18 cellular contexts compared by ENCODE assay signal in the genomic region with DNA sequence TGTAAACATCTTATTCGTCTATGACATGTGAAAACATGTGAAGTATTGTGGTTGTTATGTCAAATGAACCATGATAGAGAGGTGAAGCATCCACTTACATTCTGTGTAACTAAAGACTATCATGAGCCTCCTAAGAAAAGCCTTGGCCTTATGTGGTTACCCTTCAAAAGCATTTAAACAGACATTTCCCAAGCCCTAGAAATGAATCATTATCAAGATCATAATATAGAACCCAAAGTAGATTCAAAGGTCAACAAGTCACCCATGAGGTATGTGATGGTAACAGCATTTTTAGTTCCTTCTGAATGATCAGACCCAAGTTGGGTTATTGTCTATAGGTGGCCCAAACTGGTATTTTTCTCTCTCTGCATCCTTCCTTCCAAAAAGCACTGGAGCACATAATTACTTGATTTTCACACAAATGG.
DNase-seq lines count a peak whose midpoint lies in the region; ATAC-seq lines count a peak whose summit lies in the region.
"Had no signal": no experiment of that assay in that cellular context is flagged by ENCODE, and none has a peak within 500 bp of the region (broad histone marks: within the 10 kb centered on the region; RNA-seq: fewer than 3 reads in every experiment).

No MANE protein-coding gene starts in this region.

- H3K4me3 ChIP-seq in SK-N-MC (no peak overlapping the region), neuronal stem cell (ENCODE audit: low read length in 2 of 2) (no peak overlapping the region)
- H3K4me3 ChIP-seq: colonic mucosa, left lung, mucosa of descending colon, thyroid gland had no signal

- H2BK5ac ChIP-seq in neuronal stem cell (ENCODE audit: low read length) = no peak overlapping the region

- H2AK5ac ChIP-seq in neuronal stem cell (ENCODE audit: low read depth, low read length) = no peak overlapping the region

- H2BK12ac ChIP-seq in neuronal stem cell (ENCODE audit: low read length) = no peak overlapping the region

- peaks cover 0 to 11% of the 10 kb centered on the region in 2 donors for H3K4me1 ChIP-seq in neuronal stem cell (ENCODE audit: control insufficient read depth in 2 of 2, insufficient read depth in 1 of 2, low read depth in 1 of 2, low read length in 2 of 2)
- H3K4me1 ChIP-seq: colonic mucosa, left lung, thyroid gland had no signal

- ATAC-seq in left cardiac atrium = no peak
- ATAC-seq: left lung, mucosa of descending colon, T-cell had no signal

- H3K9ac ChIP-seq in SK-N-MC (ENCODE audit: insufficient read length) (no peak overlapping the region), neuronal stem cell (ENCODE audit: low read depth, low read length, poor library complexity) (no peak overlapping the region)

- no peak overlapping the region for H2BK15ac ChIP-seq in neuronal stem cell (ENCODE audit: low read length)

- intact Hi-C loops in left cardiac atrium (cut with DNase I) = no loop called here

- H3K14ac ChIP-seq in neuronal stem cell (ENCODE audit: low read length) = no peak overlapping the region

- DNase-seq in NCI-H526 treated with DMSO at 0.1 percent for 48 hours (lab: John Stamatoyannopoulos, UW) (peak; percentile 5), NCI-H526 (lab: John Stamatoyannopoulos, UW) (no peak), NCI-H2029 treated with DMSO at 0.1 percent for 48 hours (lab: John Stamatoyannopoulos, UW) (peak; percentile 40), SK-N-MC (ENCODE audit: low read depth, low spot score) (no peak), left kidney (ENCODE audit: low read depth, low spot score) (peak; percentile 78), left cardiac atrium (no peak), neuronal stem cell (ENCODE audit: low spot score) (no peak), retina (no peak)
- DNase-seq: activated CD4-positive, alpha-beta T cell treated with anti-CD3 and anti-CD28 coated beads, Interleukin-2, amount 50 U/mL, for 1 hour; activated naive CD4-positive, alpha-beta T cell; C1 segment of cervical spinal cord; colonic mucosa; foreskin melanocyte; left lung; mucosa of descending colon; NCI-H2081; T-cell; thyroid gland had no signal

- no peak overlapping the region for H3K18ac ChIP-seq in neuronal stem cell (ENCODE audit: low read length)

- H3K27ac ChIP-seq in SK-N-MC (peak overlapping the region; percentile 71; the same call in 1 of the 2 replicates), neuronal stem cell (replicated peaks; ENCODE audit: low read length) (no peak overlapping the region)
- H3K27ac ChIP-seq: colonic mucosa, left lung, thyroid gland had no signal

- H4K8ac ChIP-seq in neuronal stem cell (ENCODE audit: low read depth, low read length) = no peak overlapping the region

- H3K36me3 ChIP-seq in SK-N-MC (ENCODE audit: insufficient read depth, low read length) = no peaks in the 10 kb centered on the region
- H3K36me3 ChIP-seq in neuronal stem cell (replicated peaks in 1 of 2; ENCODE audit: control insufficient read depth in 2 of 2, insufficient read depth in 2 of 2, low read length in 2 of 2) = no peaks in the 10 kb centered on the region
- H3K36me3 ChIP-seq: colonic mucosa, left lung, thyroid gland had no signal

- H2BK120ac ChIP-seq in neuronal stem cell (ENCODE audit: low read depth, low read length) = no peak overlapping the region

- H3K79me1 ChIP-seq in neuronal stem cell (ENCODE audit: low read depth, low read length) = no peaks in the 10 kb centered on the region

- H4K91ac ChIP-seq in neuronal stem cell (ENCODE audit: low read depth, low read length, poor library complexity) = no peak overlapping the region

- H3K4ac ChIP-seq in neuronal stem cell (ENCODE audit: low read length) = no peak overlapping the region

- H3K23ac ChIP-seq in neuronal stem cell (ENCODE audit: low read depth, low read length, poor library complexity) = no peak overlapping the region

- no peaks in the 10 kb centered on the region for H3K9me3 ChIP-seq in SK-N-MC (ENCODE audit: low read depth, low read length)
- no peaks in the 10 kb centered on the region for H3K9me3 ChIP-seq in neuronal stem cell (replicated peaks in 1 of 2; ENCODE audit: control insufficient read depth in 2 of 2, insufficient read depth in 1 of 2, low read depth in 1 of 2, low read length in 2 of 2)
- H3K9me3 ChIP-seq: colonic mucosa, left lung, mucosa of descending colon, thyroid gland had no signal

- no peaks in the 10 kb centered on the region for H3K27me3 ChIP-seq in neuronal stem cell (ENCODE audit: control insufficient read depth in 3 of 3, insufficient read depth in 3 of 3, low read depth in 1 of 3, low read length in 3 of 3)
- H3K27me3 ChIP-seq: colonic mucosa, left lung, thyroid gland had no signal

- no peak overlapping the region for H2AFZ ChIP-seq in neuronal stem cell (ENCODE audit: low read length)

- WGBS in neuronal stem cell (ENCODE audit: extremely low coverage in 2 of 2, insufficient read length in 2 of 2, insufficient replicate concordance in 1 of 2), 2 donors = no CpG with 5 or more reads among the region's 1 CpG

- no peak overlapping the region for H3K4me2 ChIP-seq in neuronal stem cell (ENCODE audit: insufficient read depth, low read length, poor library complexity, severe bottlenecking)

Comparison
In these comparisons a context has a peak if more than half of its experiments do, and no peak if none do; other contexts are left out.
1. DNase-seq: peak in NCI-H526 treated with DMSO at 0.1 percent for 48 hours (single experiment), NCI-H2029 treated with DMSO at 0.1 percent for 48 hours (single experiment) and left kidney (single experiment); none in NCI-H526 (0 of 2), SK-N-MC (single experiment), left cardiac atrium (single experiment), neuronal stem cell (single experiment) and retina (single experiment).